Comparison of ENCODE assay signal across 17 cellular contexts in the genomic region with DNA sequence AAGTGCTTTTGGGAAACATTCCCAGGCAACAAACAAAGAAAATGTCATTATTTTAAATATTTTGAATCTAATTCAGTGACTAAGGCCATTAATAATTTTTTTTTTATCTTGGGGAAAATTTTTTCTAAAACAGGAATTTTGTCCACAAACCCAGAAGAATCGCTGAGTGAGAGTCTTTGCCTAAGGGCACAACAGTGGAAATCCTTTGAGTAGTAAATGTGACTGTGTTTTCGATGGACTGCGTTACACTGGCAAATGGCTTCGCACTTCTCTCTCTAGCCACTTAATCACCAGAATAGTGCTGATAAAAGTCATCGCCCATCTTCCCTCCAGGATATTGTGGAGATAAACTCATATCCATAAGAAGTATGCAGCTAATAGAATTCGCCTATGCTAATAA.
A peak's percentile ranks its signal among the peaks of the same experiment; 100 is the strongest.
DNase-seq lines count a peak whose midpoint lies in the region; TF ChIP-seq lines count a peak whose summit lies in the region.
"Had no signal": no experiment of that assay in that cellular context is flagged by ENCODE, and none has a peak within 500 bp of the region (broad histone marks: within the 10 kb centered on the region; RNA-seq: fewer than 3 reads in every experiment).

No MANE protein-coding gene starts in this region.

- no peak overlapping the region for H2AK5ac ChIP-seq in trophoblast cell (ENCODE audit: low read length)

- H3K79me2 ChIP-seq in trophoblast cell (ENCODE audit: control insufficient read depth, insufficient read depth, low read length, poor library complexity): no peaks in the 10 kb centered on the region

- no peak overlapping the region for H2AFZ ChIP-seq in trophoblast cell (ENCODE audit: insufficient read depth, low read length, poor library complexity)

- no peak overlapping the region for H2BK5ac ChIP-seq in trophoblast cell (ENCODE audit: low read depth, low read length, poor library complexity)

- H3K4ac ChIP-seq in trophoblast cell (ENCODE audit: low read depth, low read length): no peak overlapping the region

- intact Hi-C loops in breast epithelium (cut with DNase I; ENCODE audit: low total_unique reads): loop anchor here (10.0 kb wide), 1 partner anchor 789 kb away; the partner anchor contains the start of gene AKR1C8

- H3K79me1 ChIP-seq in trophoblast cell (ENCODE audit: low read length): peaks cover 2% of the 10 kb centered on the region

- no CpG with 5 or more reads among the region's 6 CpGs for WGBS in trophoblast cell (ENCODE audit: extremely low coverage, insufficient coverage, insufficient read length)

- no peak overlapping the region for H3K14ac ChIP-seq in trophoblast cell (ENCODE audit: low read length)

- H4K8ac ChIP-seq in trophoblast cell (ENCODE audit: low read depth, low read length): no peak overlapping the region

- H4K12ac ChIP-seq in trophoblast cell (ENCODE audit: low read depth, low read length): no peak overlapping the region

- H2BK12ac ChIP-seq in trophoblast cell (ENCODE audit: low read length): no peak overlapping the region

- no peak overlapping the region for H3K18ac ChIP-seq in trophoblast cell (ENCODE audit: low read length)

- H3K9ac ChIP-seq in SK-N-MC (ENCODE audit: insufficient read length): no peak overlapping the region
- no peak overlapping the region for H3K9ac ChIP-seq in trophoblast cell (ENCODE audit: low read length)
- H3K9ac ChIP-seq: BLaER1 treated with 17β-estradiol and CSF1 and Interleukin-3, amounts not matched to agents 10 nM and 100 nM had no signal

- TF ChIP-seq POLR2A in breast epithelium (IDR thresholded peaks at IDR 0.05): no peak

- no peak overlapping the region for H3K23ac ChIP-seq in trophoblast cell (ENCODE audit: low read length)

- H2BK120ac ChIP-seq in trophoblast cell (ENCODE audit: insufficient read depth, low read length, poor library complexity): no peak overlapping the region

- H3K36me3 ChIP-seq in SK-N-MC (ENCODE audit: insufficient read depth, low read length) (no peaks in the 10 kb centered on the region), trophoblast cell (ENCODE audit: control insufficient read depth in 1 of 2, insufficient read depth in 2 of 2, low read length in 2 of 2) (no peaks in the 10 kb centered on the region), breast epithelium (no peaks in the 10 kb centered on the region)
- H3K36me3 ChIP-seq: BLaER1 treated with 17β-estradiol and CSF1 and Interleukin-3, amounts not matched to agents 10 nM and 100 nM had no signal

- DNase-seq in EH (ENCODE audit: low read depth) (peak; percentile 19), SK-N-MC (ENCODE audit: low read depth, low spot score) (no peak), trophoblast cell (peak; percentile 36 to 38), breast epithelium (ENCODE audit: low spot score in 2 of 2) (no peak), GF-D8 (lab: John Stamatoyannopoulos, UW) (no peak)
- DNase-seq: AML-193; Caco-2; Calu3; CD4-positive, alpha-beta T cell; CD8-positive, alpha-beta T cell; DMS79 treated with DMSO at 0.1 percent for 48 hours; EL; GDM1 had no signal

- H3K4me1 ChIP-seq in trophoblast cell (ENCODE audit: control insufficient read depth in 1 of 2, insufficient read depth in 2 of 2, low read length in 2 of 2) (peaks cover 0 to 2% of the 10 kb centered on the region in 2 experiments), breast epithelium (no peaks in the 10 kb centered on the region)
- H3K4me1 ChIP-seq: A549; BLaER1 treated with 17β-estradiol and CSF1 and Interleukin-3, amounts not matched to agents 10 nM and 100 nM; Caco-2 had no signal

- no peak overlapping the region for H4K91ac ChIP-seq in trophoblast cell (ENCODE audit: low read depth, low read length)

- H3K4me2 ChIP-seq in trophoblast cell (ENCODE audit: low read length): no peak overlapping the region
- H3K4me2 ChIP-seq: A549; BLaER1 treated with 17β-estradiol and CSF1 and Interleukin-3, amounts not matched to agents 10 nM and 100 nM had no signal

- H3K27ac ChIP-seq in SK-N-MC (peak overlapping the region; percentile 57; the same call in 1 of the 2 replicates), trophoblast cell (ENCODE audit: low read depth, low read length) (no peak overlapping the region), breast epithelium (no peak overlapping the region)
- H3K27ac ChIP-seq: 22Rv1; A549; BLaER1 treated with 17β-estradiol and CSF1 and Interleukin-3, amounts not matched to agents 10 nM and 100 nM; C4-2B had no signal

- H3K27me3 ChIP-seq in trophoblast cell (ENCODE audit: insufficient read depth, low read length): no peaks in the 10 kb centered on the region
- no peaks in the 10 kb centered on the region for H3K27me3 ChIP-seq in breast epithelium
- H3K27me3 ChIP-seq: BLaER1 treated with 17β-estradiol and CSF1 and Interleukin-3, amounts not matched to agents 10 nM and 100 nM had no signal

- TF ChIP-seq CTCF in breast epithelium (IDR thresholded peaks at IDR 0.05): no peak

- H3K4me3 ChIP-seq in SK-N-MC (peak overlapping the region; percentile 33), trophoblast cell (ENCODE audit: low read depth, low read length) (no peak overlapping the region), breast epithelium (no peak overlapping the region)
- H3K4me3 ChIP-seq: A549; BLaER1 treated with 17β-estradiol and CSF1 and Interleukin-3, amounts not matched to agents 10 nM and 100 nM had no signal

- H3K9me3 ChIP-seq in SK-N-MC (ENCODE audit: low read depth, low read length): no peaks in the 10 kb centered on the region
- H3K9me3 ChIP-seq in trophoblast cell (ENCODE audit: insufficient read depth, low read depth, low read length): no peaks in the 10 kb centered on the region
- no peaks in the 10 kb centered on the region for H3K9me3 ChIP-seq in breast epithelium
- H3K9me3 ChIP-seq: A549; BLaER1 treated with 17β-estradiol and CSF1 and Interleukin-3, amounts not matched to agents 10 nM and 100 nM; Caco-2 had no signal

Comparison
In these comparisons a context has a peak if more than half of its experiments do, and no peak if none do; other contexts are left out.
1. DNase-seq: peak in EH (single experiment) and trophoblast cell (2 of 2); none in SK-N-MC (single experiment), breast epithelium (0 of 2) and GF-D8 (single experiment).